20 cellular contexts compared by ENCODE assay signal in genomic region chr2:19709553-19709952, GRCh38.
DNase-seq lines count a peak whose midpoint lies in the region; ATAC-seq, FAIRE-seq and TF ChIP-seq lines count a peak whose summit lies in the region.
"Had no signal": no experiment of that assay in that cellular context is flagged by ENCODE, and none has a peak within 500 bp of the region (broad histone marks: within the 10 kb centered on the region; RNA-seq: fewer than 3 reads in every experiment).

No MANE protein-coding gene starts in this region.

- CTCF ChIA-PET in A549 (lab: Yijun Ruan, JAX): interaction anchor here (0.7 kb wide), 1 partner anchor 1032 kb away, joined by 3 read pairs; no protein-coding TSS in a partner anchor

- no peak for ATAC-seq in A549
- ATAC-seq: CD8-positive, alpha-beta T cell; GM12878; HCT116 had no signal

- H3K4me3 ChIP-seq in A549: no peak overlapping the region
- no peak overlapping the region for H3K4me3 ChIP-seq in smooth muscle cell
- H3K4me3 ChIP-seq: BLaER1 treated with 17β-estradiol and CSF1 and Interleukin-3, amounts not matched to agents 10 nM and 100 nM; GM12878 had no signal

- no peaks in the 10 kb centered on the region for H3F3A ChIP-seq in smooth muscle cell (ENCODE audit: low read depth)

- no peak for TF ChIP-seq POLR2A in A549 (IDR thresholded peaks at IDR 0.05; ENCODE audit: low read length)

- no peak for TF ChIP-seq RAD21 in A549 (conservative IDR thresholded peaks at IDR 0.05 in 1 of 2, IDR thresholded peaks at IDR 0.05 in 1 of 2)

- H2AFZ ChIP-seq in smooth muscle cell (ENCODE audit: low read depth): no peak overlapping the region

- H3K9me3 ChIP-seq in A549 (no peaks in the 10 kb centered on the region), smooth muscle cell (replicated peaks; ENCODE audit: low read depth) (no peaks in the 10 kb centered on the region)

- peaks cover 8% of the 10 kb centered on the region for H3K27me3 ChIP-seq in smooth muscle cell (ENCODE audit: low read depth)
- H3K27me3 ChIP-seq: BLaER1 treated with 17β-estradiol and CSF1 and Interleukin-3, amounts not matched to agents 10 nM and 100 nM had no signal

- no peaks in the 10 kb centered on the region for H3K36me3 ChIP-seq in smooth muscle cell (ENCODE audit: low read depth)
- H3K36me3 ChIP-seq: BLaER1 treated with 17β-estradiol and CSF1 and Interleukin-3, amounts not matched to agents 10 nM and 100 nM had no signal

- H3K79me2 ChIP-seq in smooth muscle cell (ENCODE audit: low read depth): no peaks in the 10 kb centered on the region

- TF ChIP-seq CTCF in A549 (IDR thresholded peaks at IDR 0.05) (no peak), smooth muscle cell (IDR thresholded peaks at IDR 0.05; ENCODE audit: borderline replicate concordance, insufficient read depth, poor library complexity, severe bottlenecking) (no peak)

- peaks cover 11% of the 10 kb centered on the region; the same call in 2 of the 3 replicates for H3K4me1 ChIP-seq in A549
- H3K4me1 ChIP-seq in smooth muscle cell (ENCODE audit: low read depth): peaks cover 7% of the 10 kb centered on the region

- no peak for DNase-seq in A549 (ENCODE audit: low read depth in 1 of 2, low spot score in 1 of 2)
- peak; percentile 48 for DNase-seq in dermis blood vessel endothelial cell
- DNase-seq in glomerular endothelial cell (ENCODE audit: extremely low read depth, low read depth, low spot score): peak; percentile 9
- DNase-seq in smooth muscle cell (lab: John Stamatoyannopoulos, UW; ENCODE audit: unreplicated experiment): no peak
- no peak for DNase-seq in NCI-H2227 (lab: John Stamatoyannopoulos, UW; ENCODE audit: unreplicated experiment)
- DNase-seq in NOMO-1 treated with DMSO at 0.1 percent for 48 hours (lab: John Stamatoyannopoulos, UW; ENCODE audit: unreplicated experiment): no peak
- no peak for DNase-seq in GM19238 (ENCODE audit: insufficient read length, low spot score)
- DNase-seq: 8988T; Calu3; CD8-positive, alpha-beta T cell; DND-41; EL; GOT3; H7; IMR-90 had no signal

- WGBS in A549 (ENCODE audit: missing lambda C conversion rate): 46% methylated on average over 2 of the region's 2 CpGs
- WGBS in smooth muscle cell (ENCODE audit: low lambda C conversion rate): 87% methylated on average over 2 of the region's 2 CpGs

- POLR2A ChIA-PET in A549 (lab: Yijun Ruan, JAX): no interaction called here

- no peak overlapping the region for H3K9ac ChIP-seq in smooth muscle cell (ENCODE audit: low read depth)
- H3K9ac ChIP-seq: BLaER1 treated with 17β-estradiol and CSF1 and Interleukin-3, amounts not matched to agents 10 nM and 100 nM had no signal

- H3K27ac ChIP-seq in A549 (no peak overlapping the region), smooth muscle cell (ENCODE audit: low read depth) (peak overlapping the region; percentile 33)
- H3K27ac ChIP-seq: BLaER1 treated with 17β-estradiol and CSF1 and Interleukin-3, amounts not matched to agents 10 nM and 100 nM had no signal

- H4K20me1 ChIP-seq in smooth muscle cell (ENCODE audit: low read depth): no peaks in the 10 kb centered on the region
- H4K20me1 ChIP-seq: BLaER1 treated with 17β-estradiol and CSF1 and Interleukin-3, amounts not matched to agents 10 nM and 100 nM had no signal

- FAIRE-seq in A549 (lab: Jason Lieb, UNC): peak; percentile 23
- FAIRE-seq: GM12878, GM19239, HTR-8/SVneo had no signal

- H3K4me2 ChIP-seq in A549: no peak overlapping the region
- no peak overlapping the region for H3K4me2 ChIP-seq in smooth muscle cell
- H3K4me2 ChIP-seq: BLaER1 treated with 17β-estradiol and CSF1 and Interleukin-3, amounts not matched to agents 10 nM and 100 nM had no signal

- no peak for TF ChIP-seq EP300 in A549 (IDR thresholded peaks at IDR 0.05)

TF ChIP-seq in A549, 52 proteins besides CTCF, POLR2A, EP300 and RAD21:
- TF ChIP-seq CEBPB (IDR thresholded peaks at IDR 0.05) (no peak), HDAC2 (IDR thresholded peaks at IDR 0.05) (no peak), CBX2 (IDR thresholded peaks at IDR 0.05; ENCODE audit: borderline replicate concordance, low read depth) (no peak), HOXB5 (CRISPR knock-in tag; IDR thresholded peaks at IDR 0.05) (no peak), NPAS2 (CRISPR knock-in tag; IDR thresholded peaks at IDR 0.05; ENCODE audit: borderline replicate concordance) (no peak), TP53 (CRISPR knock-in tag; IDR thresholded peaks at IDR 0.05) (no peak), PHF8 (IDR thresholded peaks at IDR 0.05; ENCODE audit: borderline replicate concordance, low read depth) (no peak), RCOR1 (IDR thresholded peaks at IDR 0.05; ENCODE audit: low read depth, low read length) (no peak), HMGXB4 (CRISPR knock-in tag; IDR thresholded peaks at IDR 0.05; ENCODE audit: borderline replicate concordance) (no peak), RNF2 (IDR thresholded peaks at IDR 0.05; ENCODE audit: borderline replicate concordance, low read depth) (no peak), BHLHE40 (IDR thresholded peaks at IDR 0.05; ENCODE audit: low read depth, low read length) (no peak)

Comparison
In these comparisons a context has a peak if more than half of its experiments do, and no peak if none do; other contexts are left out.
1. DNase-seq: peak in dermis blood vessel endothelial cell (single experiment) and glomerular endothelial cell (single experiment); none in A549 (0 of 2), smooth muscle cell (single experiment), NCI-H2227 (single experiment), NOMO-1 treated with DMSO at 0.1 percent for 48 hours (single experiment) and GM19238 (single experiment).